Comparison of ENCODE assay signal across 22 cellular contexts in the genomic region with DNA sequence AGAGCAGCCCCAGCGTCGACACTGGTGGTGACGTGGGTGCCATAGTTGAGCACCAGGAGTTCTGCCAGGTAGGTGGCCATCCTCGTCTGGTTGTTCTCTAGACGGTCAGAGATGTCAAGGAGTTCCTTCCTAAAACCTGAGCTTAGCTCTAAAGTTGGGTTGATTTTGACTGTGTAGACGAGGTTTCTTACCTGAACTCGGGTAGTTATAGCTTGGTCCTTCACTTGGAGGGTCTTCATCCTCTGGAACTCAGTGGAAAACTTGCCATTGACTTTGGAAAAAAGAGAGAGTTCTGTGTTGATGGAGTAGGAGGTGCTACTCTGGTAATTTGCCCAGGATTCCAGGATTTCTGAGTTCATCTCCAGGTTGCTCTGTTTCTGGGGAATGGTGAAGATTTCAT. TPM values are rescaled to one million over a fixed set of nuclear protein-coding genes. Genes with fewer than 3 reads are reported as not detected.
A peak's percentile ranks its signal among the peaks of the same experiment; 100 is the strongest.
DNase-seq lines count a peak whose midpoint lies in the region; ATAC-seq, FAIRE-seq and TF ChIP-seq lines count a peak whose summit lies in the region.
"Had no signal": no experiment of that assay in that cellular context is flagged by ENCODE, and none has a peak within 500 bp of the region (broad histone marks: within the 10 kb centered on the region; RNA-seq: fewer than 3 reads in every experiment).

No MANE protein-coding gene starts in this region.

- H3K79me2 ChIP-seq in GM12878 (ENCODE audit: control insufficient read depth, insufficient read depth, low read length) = peaks cover 36% of the 10 kb centered on the region

- H3K36me3 ChIP-seq in BLaER1 (no peaks in the 10 kb centered on the region), GM12878 (ENCODE audit: control insufficient read depth in 2 of 2, insufficient read depth in 2 of 2, low read length in 1 of 2) (peaks cover 0 to under 1% of the 10 kb centered on the region in 2 experiments; a peak in 2 of 4 replicates), rectal smooth muscle tissue (ENCODE audit: control insufficient read depth, insufficient read depth, low read length) (no peaks in the 10 kb centered on the region)

- POLR2A ChIA-PET in GM12878 (lab: Charles Lee) = interaction anchor here (0.9 to 2.1 kb wide), 4 partner anchors 8 to 60 kb away, joined by 3 to 7 read pairs (median 4); no protein-coding TSS in a partner anchor
- POLR2A ChIA-PET in MCF 10A (lab: Yijun Ruan, JAX) = no interaction called here

- TF ChIP-seq CTCF in GM12875 (IDR thresholded peaks at IDR 0.05; ENCODE audit: borderline replicate concordance, insufficient read depth, low read depth, low read length) = no peak
- TF ChIP-seq CTCF in GM12878 (IDR thresholded peaks at IDR 0.05 in 2 of 3, conservative IDR thresholded peaks at IDR 0.05 in 1 of 3; ENCODE audit: control insufficient read depth in 2 of 3, extremely low read depth in 1 of 3, insufficient read depth in 1 of 3, low read depth in 3 of 3, low read length in 3 of 3) = no peak
- no peak for TF ChIP-seq CTCF in MCF 10A (IDR thresholded peaks at IDR 0.05; ENCODE audit: unreplicated experiment)

- no peaks in the 10 kb centered on the region for H3K9me3 Mint-ChIP-seq in MCF 10A (ENCODE audit: unreplicated experiment)
- H3K9me3 Mint-ChIP-seq: activated T-cell treated with anti-CD3 and anti-CD28 coated beads, Interleukin-2, amount 50 U/mL, for 72 hours; CD4-positive, CD25-positive, alpha-beta regulatory T cell; naive thymus-derived CD4-positive, alpha-beta T cell had no signal

- H4K20me1 ChIP-seq in BLaER1 = no peaks in the 10 kb centered on the region
- no peaks in the 10 kb centered on the region for H4K20me1 ChIP-seq in GM12878 (ENCODE audit: control insufficient read depth, insufficient read depth)

- H3K27me3 Mint-ChIP-seq in MCF 10A (ENCODE audit: insufficient read depth, unreplicated experiment) = peaks cover 20% of the 10 kb centered on the region

- TF ChIP-seq POLR2A in GM12878 (IDR thresholded peaks at IDR 0.05; ENCODE audit: low read depth, low read length) = no peak

- SMC1A ChIA-PET in GM12878 (lab: Charles Lee; ENCODE audit: uncharacterized antibody, unreplicated experiment) = interaction anchor here (0.7 to 5.2 kb wide), 12 partner anchors 11 to 74 kb away, joined by 3 to 34 read pairs (median 8); partner anchors contain the start of gene DTX4

- H3K4me1 ChIP-seq in BLaER1 = peaks cover 48% of the 10 kb centered on the region
- H3K4me1 ChIP-seq in GM12878 (ENCODE audit: control insufficient read depth, insufficient read depth, low read length) = peaks cover 72% of the 10 kb centered on the region
- H3K4me1 ChIP-seq in rectal smooth muscle tissue (ENCODE audit: control insufficient read depth, insufficient read depth, low read length) = no peaks in the 10 kb centered on the region

- H3K4me3 Mint-ChIP-seq in MCF 10A (ENCODE audit: unreplicated experiment) = no peak overlapping the region
- H3K4me3 Mint-ChIP-seq: activated T-cell treated with anti-CD3 and anti-CD28 coated beads, Interleukin-2, amount 50 U/mL, for 72 hours; CD4-positive, CD25-positive, alpha-beta regulatory T cell had no signal

- no peak overlapping the region for H3K9ac ChIP-seq in BLaER1
- peak overlapping the region; percentile 40; the same call in 1 of the 2 replicates for H3K9ac ChIP-seq in GM12878 (ENCODE audit: control insufficient read depth, insufficient read depth, low read length)
- H3K9ac ChIP-seq in rectal smooth muscle tissue (ENCODE audit: low read length) = no peak overlapping the region

- H3K36me3 Mint-ChIP-seq in MCF 10A (ENCODE audit: insufficient read depth, unreplicated experiment) = no peaks in the 10 kb centered on the region
- H3K36me3 Mint-ChIP-seq: CD4-positive, CD25-positive, alpha-beta regulatory T cell; naive thymus-derived CD4-positive, alpha-beta T cell had no signal

- WGBS in GM12878 (ENCODE audit: insufficient coverage, insufficient replicate concordance, low lambda C conversion rate, missing lambda C conversion rate) = 97% methylated on average over 7 of the region's 7 CpGs

- FAIRE-seq in GM12878 (lab: Jason Lieb, UNC) = no peak
- FAIRE-seq: astrocyte, keratinocyte had no signal

- H2AFZ ChIP-seq in GM12878 (ENCODE audit: control insufficient read depth, low read depth, low read length) = peak overlapping the region; percentile 46; the same call in 1 of the 2 replicates

- peak overlapping the region; percentile 34; the same call in 1 of the 2 replicates for H3K4me3 ChIP-seq in BLaER1
- H3K4me3 ChIP-seq in GM12875 (ENCODE audit: low read depth, low read length) = peak overlapping the region; percentile 67
- peak overlapping the region; percentile 53 for H3K4me3 ChIP-seq in GM12878
- H3K4me3 ChIP-seq in rectal smooth muscle tissue (ENCODE audit: low read length) = peak overlapping the region; percentile 39

- RAD21 ChIA-PET in GM12878 (lab: Charles Lee; ENCODE audit: unreplicated experiment) = interaction anchor here (1.0 to 3.7 kb wide), 10 partner anchors 10 to 71 kb away, joined by 3 to 17 read pairs (median 10); partner anchors contain the start of gene DTX4

- H3K9me3 ChIP-seq in BLaER1 = no peaks in the 10 kb centered on the region
- no peaks in the 10 kb centered on the region for H3K9me3 ChIP-seq in GM12878 (replicated peaks; ENCODE audit: control insufficient read depth, insufficient read depth, low read length)

- no peak for TF ChIP-seq EP300 in GM12878 (IDR thresholded peaks at IDR 0.05; ENCODE audit: borderline replicate concordance in 1 of 2, control insufficient read depth in 1 of 2, low read depth in 2 of 2, low read length in 2 of 2)

- DNase-seq in GM12878 (ENCODE audit: low read depth, low spot score) (no peak), NCI-H2107 (lab: John Stamatoyannopoulos, UW) (no peak), MCF 10A (ENCODE audit: unreplicated experiment) (no peak), hippocampal formation (lab: John Stamatoyannopoulos, UW) (no peak)
- DNase-seq: activated naive CD4-positive, alpha-beta T cell treated with anti-CD3 and anti-CD28 coated beads, Interleukin-2, amount 50 U/mL, for 16 hours; activated T-cell treated with anti-CD3 and anti-CD28 coated beads, Interleukin-2, amount 50 U/mL, for 72 hours; CD4-positive, CD25-positive, alpha-beta regulatory T cell; cerebellar nuclear complex; foreskin melanocyte; mammary epithelial cell; naive thymus-derived CD4-positive, alpha-beta T cell; NCI-H2171; NCI-H526; stimulated activated CD4-positive, alpha-beta T cell treated with anti-CD3 and anti-CD28 coated beads, Interleukin-15, amount 100 ng/mL, for 24 hours had no signal

- ATAC-seq in GM12878 (no peak), GM21529 (IDR thresholded peaks at IDR 0.05; ENCODE audit: unreplicated experiment) (no peak)
- ATAC-seq: activated T-cell treated with anti-CD3 and anti-CD28 coated beads, Interleukin-2, amount 50 U/mL, for 72 hours; HCT116 had no signal

- intact Hi-C loops in GM12878 (cut with micrococcal nuclease; ENCODE audit: unreplicated experiment) = loop anchor here (2.0 to 10.0 kb wide), 3 partner anchors 169 to 633 kb away; partner anchors contain the start of genes PATL1 and ZFP91
- intact Hi-C loops in MCF 10A (cut with micrococcal nuclease) = no loop called here

- H3K27ac Mint-ChIP-seq in MCF 10A (ENCODE audit: low read depth, unreplicated experiment) = no peak overlapping the region
- H3K27ac Mint-ChIP-seq: activated T-cell treated with anti-CD3 and anti-CD28 coated beads, Interleukin-2, amount 50 U/mL, for 72 hours; CD4-positive, CD25-positive, alpha-beta regulatory T cell; naive thymus-derived CD4-positive, alpha-beta T cell had no signal

- H3K27ac ChIP-seq in BLaER1 (no peak overlapping the region), GM12878 (ENCODE audit: control insufficient read depth, insufficient read depth) (peak overlapping the region; percentile 78), rectal smooth muscle tissue (ENCODE audit: low read depth, low read length) (no peak overlapping the region)
- H3K27ac ChIP-seq: RWPE1 had no signal

- peaks cover 16% of the 10 kb centered on the region for H3K4me1 Mint-ChIP-seq in MCF 10A (ENCODE audit: insufficient read depth, unreplicated experiment)

- TF ChIP-seq RAD21 in GM12878 (IDR thresholded peaks at IDR 0.05; ENCODE audit: insufficient read depth, low read depth, low read length) = no peak

- H3K27me3 ChIP-seq in BLaER1 (no peaks in the 10 kb centered on the region), GM12878 (replicated peaks in 1 of 2; ENCODE audit: control insufficient read depth in 2 of 2, insufficient read depth in 2 of 2, low read length in 1 of 2) (no peaks in the 10 kb centered on the region), rectal smooth muscle tissue (ENCODE audit: control insufficient read depth, insufficient read depth, low read length) (no peaks in the 10 kb centered on the region)

- H3K4me2 ChIP-seq in BLaER1 (peak overlapping the region; percentile 67), GM12878 (ENCODE audit: control insufficient read depth, insufficient read depth) (peak overlapping the region; percentile 96)

- CTCF ChIA-PET in GM12878 (lab: Yijun Ruan, JAX) (interaction anchor here (0.7 to 33.5 kb wide), 10 partner anchors 9 to 317 kb away, joined by 3 to 1180 read pairs (median 6); partner anchors contain the start of gene DTX4), MCF 10A (lab: Yijun Ruan, JAX) (interaction anchor here (0.6 to 2.7 kb wide), 4 partner anchors 10 to 416 kb away, joined by 3 to 12 read pairs (median 4); partner anchors contain the start of gene DTX4)

- TSS peak; percentile 66 for BruUV-seq in GM12878 (replicated peaks; lab: Mats Ljungman, UMichigan)
- no TSS peak for BruUV-seq in MCF 10A (replicated peaks; lab: Mats Ljungman, UMichigan)

- in situ Hi-C loops in GM12878 (cut with MboI) = loop anchor here (10.0 kb wide), 1 partner anchor 343 kb away; no protein-coding TSS in a partner anchor

RNA-seq across cellular contexts. Expression of gene MPEG1, which starts 0.5 kb away (rescaled TPM):
- 64.0 and 69.8 TPM in 2 replicates for total RNA-seq in GM12878 (2013; cell fraction: nucleolus; rRNA removed)
- total RNA-seq in GM12878 (2014; rRNA removed) (14.6 and 15.4 TPM in 2 replicates), GM12878 (2014; rRNA removed; fragmentation: Illumina TruSeq; extraction: Trizol) (13.5 and 14.4 TPM in 2 replicates), GM12878 (2021) (10.7 and 12.3 TPM in 2 replicates), MCF 10A (2022) (not detected in 2 replicates)
- 8.5 TPM for polyA plus RNA-seq in GM12878 (2011; ENCODE audit: low read depth)
- polyA plus RNA-seq in GM12878 (2011; rRNA removed) (0.03 TPM in 1 of 2 replicates, not detected in the other), GM12878 (2014; fragmentation: Illumina TruSeq; extraction: Trizol) (14.2 and 15.6 TPM in 2 replicates), GM12878 (2014; fragmentation: Nextera tagmentation; extraction: Ambion mirVana) (1 to 10 TPM; 2.0 to 2.1 TPM), GM12878 (2014; rRNA removed) (10.4 and 11.7 TPM in 2 replicates), GM12878 (2016; fragmentation: Nextera tagmentation; extraction: Ambion mirVana) (1 to 10 TPM; 1.3 to 2.5 TPM)
- 0.02 and 0.03 TPM in 2 replicates for polyA plus RNA-seq in GM12878 (2011; cell fraction: cytosol; rRNA removed)
- 0.03 TPM in 2 replicates for polyA plus RNA-seq in GM12878 (2011; cell fraction: nucleus; rRNA removed)
- 9.1 and 9.7 TPM in 2 replicates for polyA plus RNA-seq in GM12878 (2012)
- 0.05 TPM in 1 of 2 replicates, not detected in the other for polyA minus RNA-seq in GM12878 (2011; rRNA and poly(A)+ RNA removed)
- polyA minus RNA-seq in GM12878 (2011; cell fraction: cytosol; rRNA and poly(A)+ RNA removed) = not detected in 2 replicates
- under 0.01 TPM in 1 of 2 replicates, not detected in the other for polyA minus RNA-seq in GM12878 (2011; cell fraction: nucleus; rRNA and poly(A)+ RNA removed)
- total RNA-seq: astrocyte, mammary epithelial cell had no signal
- polyA plus RNA-seq: keratinocyte, mammary epithelial cell had no signal

RNA-seq across cellular contexts. Expression of gene DTX4, which starts 40.3 kb away (rescaled TPM):
- 258 and 287 TPM in 2 replicates for total RNA-seq in GM12878 (2013; cell fraction: nucleolus; rRNA removed)
- total RNA-seq in GM12878 (2014; rRNA removed) (11.9 and 14.2 TPM in 2 replicates), GM12878 (2014; rRNA removed; fragmentation: Illumina TruSeq; extraction: Trizol) (8.7 and 10.3 TPM in 2 replicates), GM12878 (2021) (25.8 and 27.9 TPM in 2 replicates), MCF 10A (2022) (3.4 and 4.2 TPM in 2 replicates)
- 18.7 TPM for polyA plus RNA-seq in GM12878 (2011; ENCODE audit: low read depth)
- polyA plus RNA-seq in GM12878 (2011; rRNA removed) (10.6 and 17.4 TPM in 2 replicates), GM12878 (2014; fragmentation: Illumina TruSeq; extraction: Trizol) (19.4 TPM in 2 replicates), GM12878 (2014; fragmentation: Nextera tagmentation; extraction: Ambion mirVana) (1 to 10 TPM; 5.9 to 6.9 TPM), GM12878 (2014; rRNA removed) (10.6 and 11.2 TPM in 2 replicates), GM12878 (2016; fragmentation: Nextera tagmentation; extraction: Ambion mirVana) (1 to 10 TPM; 3.8 to 6.3 TPM)
- polyA plus RNA-seq in GM12878 (2011; cell fraction: cytosol; rRNA removed) = 20.6 and 27.1 TPM in 2 replicates
- polyA plus RNA-seq in GM12878 (2011; cell fraction: nucleus; rRNA removed) = 137 and 150 TPM in 2 replicates
- 20.5 and 31.1 TPM in 2 replicates for polyA plus RNA-seq in GM12878 (2012)
- 29.2 and 46.7 TPM in 2 replicates for polyA minus RNA-seq in GM12878 (2011; rRNA and poly(A)+ RNA removed)
- polyA minus RNA-seq in GM12878 (2011; cell fraction: cytosol; rRNA and poly(A)+ RNA removed) = 16.0 and 19.2 TPM in 2 replicates
- polyA minus RNA-seq in GM12878 (2011; cell fraction: nucleus; rRNA and poly(A)+ RNA removed) = 75.1 and 91.1 TPM in 2 replicates

Comparison
In these comparisons a context has a peak if more than half of its experiments do, and no peak if none do; other contexts are left out.
1. RNA of gene MPEG1, which starts 0.5 kb away (total RNA-seq): 10.7 to 69.8 TPM in GM12878; not detected in MCF 10A; every median in the first group is over 10 times any median in the second.
2. Peak in every context shown above with its lines, with median percentiles within 50 percentile points of each other: H3K4me3 ChIP-seq.